ENCODE assay signal across 8 cellular contexts in genomic region chr7:6271694-6272371, GRCh38. TPM values are rescaled to one million over a fixed set of nuclear protein-coding genes. Genes with fewer than 3 reads are reported as not detected.
A peak's percentile ranks its signal among the peaks of the same experiment; 100 is the strongest.
DNase-seq lines count a peak whose midpoint lies in the region; ATAC-seq, FAIRE-seq and TF ChIP-seq lines count a peak whose summit lies in the region.

No MANE protein-coding gene starts in this region.

- peak overlapping the region; percentile 77 to 91 (median 86) for H3K9ac ChIP-seq in BLaER1 treated with 17β-estradiol and CSF1 and Interleukin-3, amounts not matched to agents 10 nM and 100 nM
- H3K9ac ChIP-seq in NT2/D1 (ENCODE audit: insufficient read length, low read depth) (peak overlapping the region; percentile 34), astrocyte (ENCODE audit: low read length) (peak overlapping the region; percentile 94)

- no peak for TF ChIP-seq POLR2A in spleen (IDR thresholded peaks at IDR 0.05)

- FAIRE-seq in astrocyte (lab: Jason Lieb, UNC) = no peak

- TF ChIP-seq CTCF in astrocyte (IDR thresholded peaks at IDR 0.05; ENCODE audit: insufficient read depth, low read depth, low read length) = no peak
- TF ChIP-seq CTCF in spleen (IDR thresholded peaks at IDR 0.05 in 8 of 11, conservative IDR thresholded peaks at IDR 0.05 in 3 of 11) = no peak

- H3K27ac Mint-ChIP-seq in astrocyte (ENCODE audit: unreplicated experiment) = peak overlapping the region; percentile 68

- 0 to 2% (median 1%) methylated on average over 40 to 64 of the region's 64 CpGs for WGBS in spleen, 5 donors

- peaks cover 5% of the 10 kb centered on the region for H3K27me3 Mint-ChIP-seq in astrocyte (ENCODE audit: low read depth, unreplicated experiment)

- H3K79me2 ChIP-seq in astrocyte (ENCODE audit: insufficient read depth, low read length) = peaks cover 52% of the 10 kb centered on the region

- H3K4me3 ChIP-seq in BLaER1 treated with 17β-estradiol and CSF1 and Interleukin-3, amounts not matched to agents 10 nM and 100 nM = peak overlapping the region; percentile 78 to 93 (median 86)
- peak overlapping the region; percentile 42 for H3K4me3 ChIP-seq in NT2/D1 (ENCODE audit: insufficient read length, low read depth)
- peak overlapping the region; percentile 87 for H3K4me3 ChIP-seq in astrocyte (ENCODE audit: insufficient read depth, low read depth, low read length)
- H3K4me3 ChIP-seq in spleen = peak overlapping the region; percentile 52 to 88 (median 84)

- peaks cover 20 to 47% (median 38%) of the 10 kb centered on the region in 10 experiments for H3K4me1 ChIP-seq in BLaER1 treated with 17β-estradiol and CSF1 and Interleukin-3, amounts not matched to agents 10 nM and 100 nM
- H3K4me1 ChIP-seq in NT2/D1 (ENCODE audit: insufficient read depth, insufficient read length) (peaks cover 2% of the 10 kb centered on the region), astrocyte (ENCODE audit: insufficient read depth, low read length) (peaks cover 21% of the 10 kb centered on the region), spleen (peaks cover 6 to 39% (median 25%) of the 10 kb centered on the region in 6 donors)

- DNase-seq in NT2/D1 (ENCODE audit: low read depth, low spot score) = no peak
- no peak for DNase-seq in astrocyte (ENCODE audit: low read depth)
- DNase-seq in iPS-NIHi7 (ENCODE audit: extremely low spot score) = peak; percentile 38
- peak; percentile 88 for DNase-seq in spleen
- DNase-seq in NCI-H524 treated with DMSO at 0.1 percent for 48 hours (lab: John Stamatoyannopoulos, UW) = no peak
- no peak for DNase-seq in A172 (ENCODE audit: low spot score)

- H3K9me3 ChIP-seq in BLaER1 treated with 17β-estradiol and CSF1 and Interleukin-3, amounts not matched to agents 10 nM and 100 nM (replicated peaks in 1 of 11) = no peaks in the 10 kb centered on the region
- H3K9me3 ChIP-seq in NT2/D1 (ENCODE audit: insufficient read depth, low read length) (no peaks in the 10 kb centered on the region), astrocyte (ENCODE audit: insufficient read depth, low read depth, low read length) (no peaks in the 10 kb centered on the region), spleen (no peaks in the 10 kb centered on the region)

- H3K4me1 Mint-ChIP-seq in astrocyte (ENCODE audit: low read depth, unreplicated experiment) = peaks cover 7% of the 10 kb centered on the region

- ATAC-seq in GM21360 (IDR thresholded peaks at IDR 0.05; ENCODE audit: unreplicated experiment) = peak; percentile 19

- H3K36me3 ChIP-seq in BLaER1 treated with 17β-estradiol and CSF1 and Interleukin-3, amounts not matched to agents 10 nM and 100 nM = no peaks in the 10 kb centered on the region
- H3K36me3 ChIP-seq in NT2/D1 (ENCODE audit: insufficient read depth, insufficient read length, low read length) (no peaks in the 10 kb centered on the region), astrocyte (ENCODE audit: insufficient read depth, low read length) (no peaks in the 10 kb centered on the region), spleen (no peaks in the 10 kb centered on the region)

- H3K4me3 Mint-ChIP-seq in astrocyte (ENCODE audit: unreplicated experiment) = peak overlapping the region; percentile 96

- peaks cover 4 to 52% (median 27%) of the 10 kb centered on the region in 11 experiments; a peak in 16 of 22 replicates for H4K20me1 ChIP-seq in BLaER1 treated with 17β-estradiol and CSF1 and Interleukin-3, amounts not matched to agents 10 nM and 100 nM
- peaks cover 30% of the 10 kb centered on the region for H4K20me1 ChIP-seq in astrocyte (ENCODE audit: insufficient read depth, low read length)

- H3K9me3 Mint-ChIP-seq in astrocyte (ENCODE audit: unreplicated experiment) = peaks cover 2% of the 10 kb centered on the region

- peaks cover 0 to 4% (median 0%) of the 10 kb centered on the region in 11 experiments; a peak in 2 of 22 replicates for H3K27me3 ChIP-seq in BLaER1 treated with 17β-estradiol and CSF1 and Interleukin-3, amounts not matched to agents 10 nM and 100 nM
- H3K27me3 ChIP-seq in NT2/D1 (ENCODE audit: insufficient read depth, insufficient read length) = peaks cover 28% of the 10 kb centered on the region
- no peaks in the 10 kb centered on the region for H3K27me3 ChIP-seq in astrocyte (ENCODE audit: insufficient read depth, low read length)
- H3K27me3 ChIP-seq in spleen (replicated peaks in 1 of 7) = peaks cover 0 to 20% (median 0%) of the 10 kb centered on the region in 7 donors

- H3K27ac ChIP-seq in BLaER1 treated with 17β-estradiol and CSF1 and Interleukin-3, amounts not matched to agents 10 nM and 100 nM = peak overlapping the region; percentile 46 to 79 (median 71); a peak in 21 of 22 replicates
- H3K27ac ChIP-seq in astrocyte (ENCODE audit: low read depth, low read length) = peak overlapping the region; percentile 60
- peak overlapping the region in 7 of 8 donors; percentile 36 to 86 (median 71) for H3K27ac ChIP-seq in spleen

- intact Hi-C loops in spleen (cut with DNase I; ENCODE audit: low total_unique reads) = no loop called here

- H3K4me2 ChIP-seq in BLaER1 treated with 17β-estradiol and CSF1 and Interleukin-3, amounts not matched to agents 10 nM and 100 nM = peak overlapping the region; percentile 95 to 100 (median 99)
- H3K4me2 ChIP-seq in astrocyte (ENCODE audit: low read length) = peak overlapping the region; percentile 100

- no peaks in the 10 kb centered on the region for H3K36me3 Mint-ChIP-seq in astrocyte (ENCODE audit: low read depth, unreplicated experiment)

- H2AFZ ChIP-seq in astrocyte (ENCODE audit: low read depth, low read length) = peak overlapping the region; percentile 72

RNA-seq across cellular contexts. Expression of gene CYTH3, which starts 0.6 kb away (rescaled TPM):
- 25.5 and 29.3 TPM in 2 replicates for total RNA-seq in astrocyte
- 10 to 100 TPM in 6 of 7 donors, 1 to 10 TPM in 1; 9.6 to 28.1 (median 21.0) TPM for total RNA-seq in spleen
- 1 to 10 TPM; 2.5 to 4.8 (median 3.5) TPM for polyA plus RNA-seq in spleen
- total RNA-seq in A172 (2014; rRNA removed; shearing (Covaris generic)) = 34.8 and 50.7 TPM in 2 replicates

Comparison
In these comparisons a context has a peak if more than half of its experiments do, and no peak if none do; other contexts are left out.
1. H3K9ac ChIP-seq: peak in every context shown above with its lines; median percentile 94 in astrocyte; 86 in BLaER1 treated with 17β-estradiol and CSF1 and Interleukin-3, amounts not matched to agents 10 nM and 100 nM; 34 in NT2/D1.
2. DNase-seq: peak in iPS-NIHi7 (single experiment) and spleen (single experiment); none in NT2/D1 (single experiment), astrocyte (single experiment), NCI-H524 treated with DMSO at 0.1 percent for 48 hours (single experiment) and A172 (single experiment).
3. Peak in every context shown above with its lines, with median percentiles within 50 percentile points of each other: H3K27ac ChIP-seq and H3K4me3 ChIP-seq.